1 cellular context compared by ENCODE assay signal in the genomic region with DNA sequence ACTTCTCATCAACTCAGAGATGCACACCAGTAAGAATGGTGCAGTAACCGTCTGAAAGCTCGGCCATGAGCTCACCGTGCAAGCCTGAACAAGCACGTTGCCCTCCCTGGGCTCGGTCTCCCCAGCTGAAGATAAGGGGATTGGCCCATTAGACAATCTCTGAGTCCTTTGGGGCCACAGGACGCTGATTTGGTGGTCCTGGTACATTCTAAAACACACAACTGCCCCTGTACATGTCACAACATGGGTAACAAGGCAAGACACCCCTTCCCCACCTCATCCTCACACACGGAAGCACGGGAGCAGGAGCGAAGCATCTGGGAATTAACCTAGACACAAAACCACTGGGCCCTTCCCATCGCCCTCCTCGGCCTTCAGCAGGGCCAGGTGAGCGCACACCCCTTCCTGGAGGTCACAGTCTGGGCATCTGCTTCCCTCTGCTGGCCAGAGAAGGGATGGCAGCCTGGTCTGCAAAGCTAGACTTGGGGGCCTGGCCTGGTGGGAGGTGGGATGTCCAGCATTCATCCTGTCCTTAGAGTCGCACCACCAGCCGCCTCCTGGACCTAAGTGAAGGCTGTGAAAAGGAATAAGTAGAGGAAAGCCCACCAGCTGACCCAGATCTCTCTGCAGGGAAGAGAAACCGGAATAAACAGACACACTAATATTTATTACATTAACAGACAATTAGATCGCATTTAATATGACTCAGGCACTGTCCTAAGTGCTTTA.
A peak's percentile ranks its signal among the peaks of the same experiment; 100 is the strongest.
TF ChIP-seq lines count a peak whose summit lies in the region.

No MANE protein-coding gene starts in this region.

TF ChIP-seq in H1, 55 proteins besides CTCF, POLR2A, EP300 and RAD21:
- TF ChIP-seq CBX5 (IDR thresholded peaks at IDR 0.05; ENCODE audit: low read depth, low read length) (no peak), RBBP5 (IDR thresholded peaks at IDR 0.05; ENCODE audit: borderline replicate concordance, low read depth, low read length) (no peak), GABPA (IDR thresholded peaks at IDR 0.05; ENCODE audit: borderline replicate concordance, insufficient read depth, low read length) (no peak), EZH2 (IDR thresholded peaks at IDR 0.05; ENCODE audit: low read depth, low read length, severe bottlenecking) (peak; percentile 65), SAP30 (IDR thresholded peaks at IDR 0.05; ENCODE audit: insufficient read depth, insufficient replicate concordance, low read length) (no peak), SIN3A (conservative IDR thresholded peaks at IDR 0.05 in 1 of 2, IDR thresholded peaks at IDR 0.05 in 1 of 2; ENCODE audit: low read depth in 1 of 2, low read length in 2 of 2) (peak in 1 of 2 experiments; percentile 66; a peak in 1 of 4 replicates), BRCA1 (IDR thresholded peaks at IDR 0.05; ENCODE audit: low read depth, low read length) (no peak), TBP (IDR thresholded peaks at IDR 0.05; ENCODE audit: low read depth, low read length) (peak; percentile 18; the same call in 1 of the 2 replicates), USF2 (IDR thresholded peaks at IDR 0.05; ENCODE audit: low read length) (no peak)
- TF ChIP-seq, protein P1, sequence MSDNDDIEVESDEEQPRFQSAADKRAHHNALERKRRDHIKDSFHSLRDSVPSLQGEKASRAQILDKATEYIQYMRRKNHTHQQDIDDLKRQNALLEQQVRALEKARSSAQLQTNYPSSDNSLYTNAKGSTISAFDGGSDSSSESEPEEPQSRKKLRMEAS (IDR thresholded peaks at IDR 0.05) = 0 out of 2 replicates have a peak, but pooled peaks have one; percentile 35
